25 cellular contexts compared by ENCODE assay signal in genomic region chr4:38024203-38024504, GRCh38.
DNase-seq lines count a peak whose midpoint lies in the region; ATAC-seq and TF ChIP-seq lines count a peak whose summit lies in the region.
"Had no signal": no experiment of that assay in that cellular context is flagged by ENCODE, and none has a peak within 500 bp of the region (broad histone marks: within the 10 kb centered on the region; RNA-seq: fewer than 3 reads in every experiment).

No MANE protein-coding gene starts in this region.

- intact Hi-C loops in transverse colon (cut with DNase I; ENCODE audit: low total_unique reads): loop anchor here (10.0 kb wide), 1 partner anchor 49 kb away; no protein-coding TSS in a partner anchor

- no peaks in the 10 kb centered on the region for H3K27me3 ChIP-seq in cardiac muscle cell
- no peaks in the 10 kb centered on the region for H3K27me3 ChIP-seq in right atrium auricular region
- no peaks in the 10 kb centered on the region for H3K27me3 ChIP-seq in muscle layer of colon (ENCODE audit: control insufficient read depth in 1 of 2, insufficient read depth in 2 of 2, low read length in 2 of 2)
- no peaks in the 10 kb centered on the region for H3K27me3 ChIP-seq in transverse colon
- H3K27me3 ChIP-seq: esophagus squamous epithelium, ovary, Peyer's patch, SJSA1 had no signal

- WGBS in transverse colon (ENCODE audit: low coverage in 1 of 2), 2 donors: 45 to 56% methylated on average over 3 of the region's 3 CpGs

- TF ChIP-seq CTCF in cardiac muscle cell (IDR thresholded peaks at IDR 0.05; ENCODE audit: low read depth, low read length) (no peak), right atrium auricular region (IDR thresholded peaks at IDR 0.05) (no peak), coronary artery (IDR thresholded peaks at IDR 0.05) (no peak), transverse colon (IDR thresholded peaks at IDR 0.05) (no peak)

- H3K36me3 ChIP-seq in cardiac muscle cell: peaks cover 4% of the 10 kb centered on the region
- peaks cover 50% of the 10 kb centered on the region for H3K36me3 ChIP-seq in right atrium auricular region
- peaks cover 31% of the 10 kb centered on the region for H3K36me3 ChIP-seq in muscle layer of colon (ENCODE audit: insufficient read depth, low read length)
- peaks cover 0 to 17% (median 7%) of the 10 kb centered on the region in 4 donors for H3K36me3 ChIP-seq in transverse colon
- H3K36me3 ChIP-seq: ovary had no signal

- no peak overlapping the region for H3K4me3 ChIP-seq in cardiac muscle cell
- no peak overlapping the region for H3K4me3 ChIP-seq in right atrium auricular region
- H3K4me3 ChIP-seq in coronary artery: peak overlapping the region; percentile 36
- peak overlapping the region in 1 of 2 donors; percentile 30 for H3K4me3 ChIP-seq in muscle layer of colon (ENCODE audit: low read depth in 1 of 2, low read length in 2 of 2)
- no peak overlapping the region for H3K4me3 ChIP-seq in transverse colon
- H3K4me3 ChIP-seq: esophagus squamous epithelium, ovary, Peyer's patch, SJSA1 had no signal

- no peak for TF ChIP-seq POLR2A in transverse colon (IDR thresholded peaks at IDR 0.05)

- H3K9me3 ChIP-seq in cardiac muscle cell (ENCODE audit: low read depth) (no peaks in the 10 kb centered on the region), right atrium auricular region (no peaks in the 10 kb centered on the region), muscle layer of colon (ENCODE audit: low read length) (no peaks in the 10 kb centered on the region), transverse colon (no peaks in the 10 kb centered on the region)
- H3K9me3 ChIP-seq: esophagus squamous epithelium, ovary, Peyer's patch, SJSA1 had no signal

- H3K9ac ChIP-seq in muscle layer of colon (ENCODE audit: low read length): no peak overlapping the region

- in situ Hi-C loops in transverse colon (cut with MboI; ENCODE audit: low pct_ligation_motif_present in 1 of 4, low pct_unique_long_range_greater_than_20kb in 1 of 4, low sequenced_read_pairs in 3 of 4): loop anchor here in 1 of 4 donors (25.0 kb wide), 1 partner anchor 137 kb away; the partner anchor contains the start of gene TBC1D1

- ATAC-seq in HG02973 (IDR thresholded peaks at IDR 0.05; ENCODE audit: unreplicated experiment) (no peak), HG02642 (IDR thresholded peaks at IDR 0.05; ENCODE audit: poor library complexity, unreplicated experiment) (no peak)
- ATAC-seq: activated CD8-positive, alpha-beta T cell treated with anti-CD3 and anti-CD28 coated beads, Interleukin-2, amount 10 ng/mL, durations not matched to agents 7 days and 5 days; stimulated activated naive B cell treated with anti-CD40 and anti-IgM and Interleukin-4, amounts not matched to agents 10 μg/mL and 1 μg/mL and 100 μg/mL, for 72 hours had no signal

- TF ChIP-seq EP300 in transverse colon (IDR thresholded peaks at IDR 0.05; ENCODE audit: low read depth): no peak

- H3K27ac ChIP-seq in cardiac muscle cell (peak overlapping the region; percentile 69), right atrium auricular region (no peak overlapping the region), coronary artery (peak overlapping the region; percentile 35 to 36), muscle layer of colon (ENCODE audit: low read depth, low read length) (peak overlapping the region; percentile 71), transverse colon (peak overlapping the region; percentile 61 to 76 (median 68))
- H3K27ac ChIP-seq: 22Rv1, esophagus squamous epithelium, SJSA1 had no signal

- peaks cover 30% of the 10 kb centered on the region for H3K4me1 ChIP-seq in cardiac muscle cell (ENCODE audit: low read depth)
- peaks cover 0 to 13% of the 10 kb centered on the region in 2 donors for H3K4me1 ChIP-seq in right atrium auricular region
- H3K4me1 ChIP-seq in muscle layer of colon (ENCODE audit: insufficient read depth, low read length): peaks cover 60% of the 10 kb centered on the region
- H3K4me1 ChIP-seq in transverse colon: peaks cover 0 to 22% (median 0%) of the 10 kb centered on the region in 4 donors
- H3K4me1 ChIP-seq: Peyer's patch, SJSA1 had no signal

- DNase-seq in cardiac muscle cell (ENCODE audit: low read depth in 1 of 2, low spot score in 1 of 2) (peak; percentile 18 to 62), right atrium auricular region (ENCODE audit: low spot score) (no peak), coronary artery (ENCODE audit: low spot score) (no peak), transverse colon (no peak), mesenteric fat pad (ENCODE audit: low spot score) (no peak)
- DNase-seq: activated CD8-positive, alpha-beta T cell treated with anti-CD3 and anti-CD28 coated beads, Interleukin-2, amount 10 ng/mL, durations not matched to agents 7 days and 5 days; activated naive CD4-positive, alpha-beta T cell treated with anti-CD3 and anti-CD28 coated beads for 36 hours; activated T-cell treated with anti-CD3 and anti-CD28 coated beads, Interleukin-2, amount 50 U/mL, for 1 hour; aorta; effector memory CD4-positive, alpha-beta T cell; esophagus squamous epithelium; HCEC 1CT; head of caudate nucleus; NCI-H1105 treated with DMSO at 0.1 percent for 48 hours; NCI-H2081 treated with DMSO at 0.1 percent for 48 hours; NCI-H446 treated with DMSO at 0.1 percent for 48 hours; NK-92 treated with Interleukin-12 subunit alpha and Interleukin-12 subunit beta, amount 100 ng/mL, for 24 hours; ovary; Peyer's patch; stimulated activated naive B cell treated with anti-CD40 and anti-IgM and Interleukin-4, amounts not matched to agents 10 μg/mL and 1 μg/mL and 100 μg/mL, for 72 hours had no signal

Comparison
In these comparisons a context has a peak if more than half of its experiments do, and no peak if none do; other contexts are left out.
1. DNase-seq: peak in cardiac muscle cell (2 of 2); none in right atrium auricular region (single experiment), coronary artery (single experiment), transverse colon (single experiment) and mesenteric fat pad (single experiment).
2. H3K27ac ChIP-seq: peak in cardiac muscle cell (single experiment), coronary artery (2 of 2), muscle layer of colon (single experiment) and transverse colon (4 of 4); none in right atrium auricular region (0 of 2).